10 cellular contexts compared by ENCODE assay signal in genomic region chr16:47045023-47045422, GRCh38.
DNase-seq lines count a peak whose midpoint lies in the region; ATAC-seq and TF ChIP-seq lines count a peak whose summit lies in the region.
"Had no signal": no experiment of that assay in that cellular context is flagged by ENCODE, and none has a peak within 500 bp of the region (broad histone marks: within the 10 kb centered on the region; RNA-seq: fewer than 3 reads in every experiment).

No MANE protein-coding gene starts in this region.

- H3K4me1 ChIP-seq in cardiac muscle cell (ENCODE audit: low read depth) = peaks cover 4% of the 10 kb centered on the region
- no peaks in the 10 kb centered on the region for H3K4me1 ChIP-seq in left ventricle myocardium inferior
- no peaks in the 10 kb centered on the region for H3K4me1 ChIP-seq in gastroesophageal sphincter

- H3K27ac ChIP-seq in cardiac muscle cell (no peak overlapping the region), left ventricle myocardium inferior (replicated peaks) (no peak overlapping the region), gastroesophageal sphincter (no peak overlapping the region)

- H3K27me3 ChIP-seq in cardiac muscle cell (no peaks in the 10 kb centered on the region), left ventricle myocardium inferior (ENCODE audit: low read depth) (no peaks in the 10 kb centered on the region), gastroesophageal sphincter (no peaks in the 10 kb centered on the region)
- H3K27me3 ChIP-seq: spleen had no signal

- TF ChIP-seq EP300 in gastroesophageal sphincter (IDR thresholded peaks at IDR 0.05) = no peak

- peak in 1 of 2 donors; percentile 41 for DNase-seq in cardiac muscle cell (ENCODE audit: low read depth in 1 of 2, low spot score in 1 of 2)
- no peak for DNase-seq in left ventricle myocardium inferior
- DNase-seq in UCSD-AML1 (lab: John Stamatoyannopoulos, UW; ENCODE audit: unreplicated experiment) = peak; percentile 22
- peak; percentile 46 for DNase-seq in foreskin melanocyte
- DNase-seq in superior temporal gyrus (ENCODE audit: extremely low spot score) = peak; percentile 37
- DNase-seq in stimulated activated CD8-positive, alpha-beta memory T cell treated with anti-CD3 and anti-CD28 coated beads, Interleukin-4, amount 100 ng/mL, for 48 hours = no peak
- DNase-seq: NCI-H1436 treated with DMSO at 0.1 percent for 48 hours, spleen had no signal

- WGBS in gastroesophageal sphincter (ENCODE audit: low coverage in 1 of 2), 2 donors = 42 to 62% methylated on average over 8 of the region's 8 CpGs

- H3K36me3 ChIP-seq in cardiac muscle cell (no peaks in the 10 kb centered on the region), left ventricle myocardium inferior (no peaks in the 10 kb centered on the region), gastroesophageal sphincter (no peaks in the 10 kb centered on the region)
- H3K36me3 ChIP-seq: spleen had no signal

- intact Hi-C loops in left ventricle myocardium inferior (cut with micrococcal nuclease) = no loop called here

- H3K4me3 ChIP-seq in cardiac muscle cell (no peak overlapping the region), left ventricle myocardium inferior (no peak overlapping the region), gastroesophageal sphincter (no peak overlapping the region)
- H3K4me3 ChIP-seq: spleen had no signal

- peak; percentile 3 for TF ChIP-seq CTCF in cardiac muscle cell (IDR thresholded peaks at IDR 0.05; ENCODE audit: low read depth, low read length)
- TF ChIP-seq CTCF in left ventricle myocardium inferior (IDR thresholded peaks at IDR 0.05; ENCODE audit: borderline replicate concordance) = no peak
- no peak for TF ChIP-seq CTCF in gastroesophageal sphincter (IDR thresholded peaks at IDR 0.05)

- no peak for ATAC-seq in HG02884 (IDR thresholded peaks at IDR 0.05; ENCODE audit: unreplicated experiment)
- no peak for ATAC-seq in gastroesophageal sphincter

- no peak for TF ChIP-seq POLR2A in gastroesophageal sphincter (IDR thresholded peaks at IDR 0.05)

- H3K9me3 ChIP-seq in cardiac muscle cell (ENCODE audit: low read depth) (no peaks in the 10 kb centered on the region), left ventricle myocardium inferior (replicated peaks) (no peaks in the 10 kb centered on the region), gastroesophageal sphincter (no peaks in the 10 kb centered on the region)
- H3K9me3 ChIP-seq: spleen had no signal

Comparison
In these comparisons a context has a peak if more than half of its experiments do, and no peak if none do; other contexts are left out.
1. DNase-seq: peak in UCSD-AML1 (single experiment), foreskin melanocyte (single experiment) and superior temporal gyrus (single experiment); none in left ventricle myocardium inferior (single experiment) and stimulated activated CD8-positive, alpha-beta memory T cell treated with anti-CD3 and anti-CD28 coated beads, Interleukin-4, amount 100 ng/mL, for 48 hours (single experiment).